ENCODE assay signal across 11 cellular contexts in the genomic region with DNA sequence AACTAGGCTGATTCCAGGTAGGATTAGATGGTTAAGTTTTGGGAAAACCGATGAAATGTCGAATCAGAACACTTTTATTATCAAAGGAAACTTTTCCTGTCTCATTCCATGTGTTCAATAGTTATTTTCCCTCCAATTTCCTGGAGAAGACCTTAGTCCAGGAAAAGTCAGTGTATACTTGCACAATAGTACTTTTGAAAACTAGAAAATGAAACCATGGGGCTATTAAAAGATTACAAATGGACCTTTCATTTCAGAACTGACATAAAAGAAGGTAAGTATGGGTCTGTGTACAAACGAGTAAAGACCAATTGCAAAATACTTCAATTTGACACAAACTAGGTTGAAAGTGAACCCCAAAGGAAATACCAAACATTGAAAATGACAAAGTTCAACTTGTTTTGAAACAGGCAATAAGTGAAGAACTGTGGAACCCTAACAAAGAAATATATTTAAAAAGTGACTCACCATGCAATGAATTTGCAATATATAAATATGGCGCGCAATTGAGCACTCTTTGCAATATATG. TPM values are rescaled to one million over a fixed set of nuclear protein-coding genes. Genes with fewer than 3 reads are reported as not detected.
DNase-seq lines count a peak whose midpoint lies in the region; TF ChIP-seq lines count a peak whose summit lies in the region.
"Had no signal": no experiment of that assay in that cellular context is flagged by ENCODE, and none has a peak within 500 bp of the region (broad histone marks: within the 10 kb centered on the region; RNA-seq: fewer than 3 reads in every experiment).

No MANE protein-coding gene starts in this region.

- H2BK120ac ChIP-seq in mesendoderm (ENCODE audit: low read depth, low read length), result no peak overlapping the region

- TF ChIP-seq POLR2A in esophagus muscularis mucosa (IDR thresholded peaks at IDR 0.05; ENCODE audit: low read depth) (no peak), ovary (IDR thresholded peaks at IDR 0.05) (no peak)

- no peak overlapping the region for H2AFZ ChIP-seq in MM.1S (ENCODE audit: low read length)

- H3K4me1 ChIP-seq in MM.1S (ENCODE audit: low read length) (peaks cover 21% of the 10 kb centered on the region), esophagus muscularis mucosa (peaks cover 59 to 86% (median 84%) of the 10 kb centered on the region in 4 donors), ovary (ENCODE audit: insufficient read depth) (peaks cover 18% of the 10 kb centered on the region), mesendoderm (ENCODE audit: control insufficient read depth, low read depth, low read length) (peaks cover 3% of the 10 kb centered on the region)

- peak overlapping the region; percentile 18; the same call in 1 of the 2 replicates for H3K4me2 ChIP-seq in MM.1S (ENCODE audit: low read depth, low read length)
- H3K4me2 ChIP-seq in mesendoderm (ENCODE audit: low read length), result no peak overlapping the region

- peak overlapping the region; percentile 47; the same call in 1 of the 2 replicates for H3K4me3 ChIP-seq in AG09309 (ENCODE audit: control insufficient read depth, low read depth, low read length)
- H3K4me3 ChIP-seq in MM.1S (ENCODE audit: low read length), result no peak overlapping the region
- peak overlapping the region; percentile 76 to 94 (median 78) for H3K4me3 ChIP-seq in esophagus muscularis mucosa
- peak overlapping the region; percentile 86 for H3K4me3 ChIP-seq in ovary
- H3K4me3 ChIP-seq in mesendoderm (ENCODE audit: low read length), result no peak overlapping the region

- no peaks in the 10 kb centered on the region for H4K20me1 ChIP-seq in MM.1S (ENCODE audit: insufficient read depth, low read length)

- no peak overlapping the region for H2BK15ac ChIP-seq in mesendoderm (replicated peaks; ENCODE audit: low read depth)

- H2AK5ac ChIP-seq in mesendoderm (ENCODE audit: low read length), result no peak overlapping the region

- H3K9me2 ChIP-seq in MM.1S (replicated peaks; ENCODE audit: insufficient read depth, low read length), result no peaks in the 10 kb centered on the region

- no peaks in the 10 kb centered on the region for H3K9me3 ChIP-seq in MM.1S (replicated peaks; ENCODE audit: insufficient read depth, low read length)
- no peaks in the 10 kb centered on the region for H3K9me3 ChIP-seq in esophagus muscularis mucosa
- H3K9me3 ChIP-seq in ovary, result no peaks in the 10 kb centered on the region

- DNase-seq in AG09309 (ENCODE audit: low read depth), result no peak
- DNase-seq in MM.1S, result no peak
- no peak for DNase-seq in esophagus muscularis mucosa (ENCODE audit: extremely low spot score)
- no peak for DNase-seq in ovary
- no peak for DNase-seq in mesendoderm
- no peak for DNase-seq in stimulated activated naive CD4-positive, alpha-beta T cell treated with Interleukin-2 at 50 U/mL for 16 hours (lab: John Stamatoyannopoulos, UW)
- DNase-seq in NCI-H2081 (lab: John Stamatoyannopoulos, UW), result no peak
- no peak for DNase-seq in LoVo (ENCODE audit: low spot score)
- DNase-seq: activated CD4-positive, alpha-beta memory T cell treated with anti-CD3 and anti-CD28 coated beads for 36 hours; retina; SHP77 treated with DMSO at 0.1 percent for 48 hours had no signal

- TF ChIP-seq EP300 in esophagus muscularis mucosa (IDR thresholded peaks at IDR 0.05) (no peak), ovary (IDR thresholded peaks at IDR 0.05) (no peak)

- intact Hi-C loops in esophagus muscularis mucosa (cut with DNase I) (no loop called here), ovary (cut with DNase I) (loop anchor here in 1 of 4 donors (5.0 kb wide), 1 partner anchor 37 kb away; no protein-coding TSS in a partner anchor)

- no peaks in the 10 kb centered on the region for H3K79me1 ChIP-seq in mesendoderm (ENCODE audit: low read length)

- no peak overlapping the region for H3K27ac ChIP-seq in MM.1S (ENCODE audit: low read length)
- peak overlapping the region; percentile 88 to 98 (median 94) for H3K27ac ChIP-seq in esophagus muscularis mucosa (replicated peaks in 1 of 4)
- peak overlapping the region in 1 of 2 donors; percentile 47 for H3K27ac ChIP-seq in ovary
- no peak overlapping the region for H3K27ac ChIP-seq in mesendoderm (ENCODE audit: low read depth, low read length)

- no peak overlapping the region for H4K8ac ChIP-seq in mesendoderm (ENCODE audit: low read depth, low read length)

- H3K36me3 ChIP-seq in MM.1S (replicated peaks; ENCODE audit: insufficient read depth, low read length) (no peaks in the 10 kb centered on the region), esophagus muscularis mucosa (peaks cover 0 to 5% (median 0%) of the 10 kb centered on the region in 4 donors), ovary (no peaks in the 10 kb centered on the region), mesendoderm (ENCODE audit: control insufficient read depth, insufficient read depth, low read length) (no peaks in the 10 kb centered on the region)

- H3K23ac ChIP-seq in mesendoderm (ENCODE audit: low read length), result no peak overlapping the region

- no peak overlapping the region for H4K5ac ChIP-seq in mesendoderm (ENCODE audit: low read length)

- no peak overlapping the region for H2BK5ac ChIP-seq in mesendoderm (ENCODE audit: low read length)

- H3K9ac ChIP-seq in MM.1S (ENCODE audit: low read length), result no peak overlapping the region
- no peak overlapping the region for H3K9ac ChIP-seq in mesendoderm (ENCODE audit: low read length)

- H3K56ac ChIP-seq in mesendoderm (ENCODE audit: low read length), result no peak overlapping the region

- H3K18ac ChIP-seq in mesendoderm (ENCODE audit: low read length), result no peak overlapping the region

- 59% methylated on average over 5 of the region's 5 CpGs for WGBS in esophagus muscularis mucosa
- 70 to 77% (median 75%) methylated on average over 5 of the region's 5 CpGs for WGBS in ovary, 3 donors
- no CpG with 5 or more reads among the region's 5 CpGs for WGBS in mesendoderm (ENCODE audit: extremely low coverage, insufficient coverage, low lambda C conversion rate)

- H3K27me3 ChIP-seq in MM.1S (replicated peaks; ENCODE audit: insufficient read depth, low read length) (no peaks in the 10 kb centered on the region), esophagus muscularis mucosa (no peaks in the 10 kb centered on the region), ovary (no peaks in the 10 kb centered on the region), mesendoderm (ENCODE audit: insufficient read depth, low read length, poor library complexity) (no peaks in the 10 kb centered on the region)

- H3F3A ChIP-seq in MM.1S (ENCODE audit: insufficient read depth, low read length), result no peaks in the 10 kb centered on the region; the same call in none of the 2 replicates

- no peak overlapping the region for H3K4ac ChIP-seq in mesendoderm (ENCODE audit: low read depth, low read length)

- no peak for TF ChIP-seq CTCF in AG09309 (IDR thresholded peaks at IDR 0.05; ENCODE audit: control insufficient read depth, insufficient read depth, low read depth, low read length, missing control alignments)
- no peak for TF ChIP-seq CTCF in MM.1S (IDR thresholded peaks at IDR 0.05; ENCODE audit: low read length)
- no peak for TF ChIP-seq CTCF in esophagus muscularis mucosa (IDR thresholded peaks at IDR 0.05)
- no peak for TF ChIP-seq CTCF in ovary (IDR thresholded peaks at IDR 0.05)

- no peaks in the 10 kb centered on the region for H3K79me2 ChIP-seq in MM.1S (ENCODE audit: low read length)
- H3K79me2 ChIP-seq in mesendoderm (ENCODE audit: control insufficient read depth, insufficient read depth, low read length), result no peaks in the 10 kb centered on the region

RNA-seq across cellular contexts. Expression of gene AVPI1, which starts 2.1 kb away (rescaled TPM):
- total RNA-seq in esophagus muscularis mucosa (10 to 100 TPM; 29.9 to 65.5 (median 36.3) TPM), ovary (100 to 1,000 TPM in 2 of 7 donors, 10 to 100 TPM in 5; 12.0 to 139 (median 31.8) TPM)
- polyA plus RNA-seq in ovary, result 10 to 100 TPM; 18.2 to 20.8 TPM
- polyA plus RNA-seq in mesendoderm (2013, experiment 1 of 2), result 3.3 TPM
- polyA plus RNA-seq in mesendoderm (2013, experiment 2 of 2), result 2.9 TPM

RNA-seq across cellular contexts. Expression of gene MARVELD1, which starts 28.6 kb away (rescaled TPM):
- 100 to 1,000 TPM in 1 of 4 donors, 10 to 100 TPM in 3; 43.4 to 104 (median 73.9) TPM for total RNA-seq in esophagus muscularis mucosa
- total RNA-seq in ovary, result 10 to 100 TPM; 16.2 to 58.5 (median 40.2) TPM
- 10 to 100 TPM; 31.0 to 55.4 TPM for polyA plus RNA-seq in ovary
- 23.5 TPM for polyA plus RNA-seq in mesendoderm (2013, experiment 1 of 2)
- 23.3 TPM for polyA plus RNA-seq in mesendoderm (2013, experiment 2 of 2)

RNA-seq across cellular contexts. Expression of gene PI4K2A, which starts 44.5 kb away (rescaled TPM):
- total RNA-seq in esophagus muscularis mucosa, result 10 to 100 TPM; 17.0 to 27.3 (median 24.1) TPM
- 10 to 100 TPM; 11.0 to 18.0 (median 12.6) TPM for total RNA-seq in ovary
- polyA plus RNA-seq in ovary, result 10 to 100 TPM; 10.8 to 23.8 TPM
- polyA plus RNA-seq in mesendoderm (2013, experiment 1 of 2), result 13.6 TPM
- polyA plus RNA-seq in mesendoderm (2013, experiment 2 of 2), result 14.2 TPM

RNA-seq across cellular contexts. Expression of gene MORN4, which starts 51.6 kb away (rescaled TPM):
- total RNA-seq in esophagus muscularis mucosa, result 10 to 100 TPM in 1 of 4 donors, 1 to 10 TPM in 3; 2.1 to 11.5 (median 4.5) TPM
- total RNA-seq in ovary, result 10 to 100 TPM in 4 of 7 donors, 1 to 10 TPM in 3; 6.6 to 17.7 (median 12.9) TPM
- polyA plus RNA-seq in ovary, result 10 to 100 TPM; 10.9 to 11.5 TPM
- 6.9 TPM for polyA plus RNA-seq in mesendoderm (2013, experiment 1 of 2)
- polyA plus RNA-seq in mesendoderm (2013, experiment 2 of 2), result 7.7 TPM

RNA-seq across cellular contexts. Expression of gene ZFYVE27, which starts 52.0 kb away (rescaled TPM):
- 10 to 100 TPM in 3 of 4 donors, 1 to 10 TPM in 1; 7.1 to 17.2 (median 16.0) TPM for total RNA-seq in esophagus muscularis mucosa
- total RNA-seq in ovary, result 10 to 100 TPM; 20.8 to 30.1 (median 25.8) TPM
- polyA plus RNA-seq in ovary, result 10 to 100 TPM; 14.4 to 23.5 TPM
- 9.5 TPM for polyA plus RNA-seq in mesendoderm (2013, experiment 1 of 2)
- 8.5 TPM for polyA plus RNA-seq in mesendoderm (2013, experiment 2 of 2)

Comparison
In these comparisons a context has a peak if more than half of its experiments do, and no peak if none do; other contexts are left out.
1. H3K4me3 ChIP-seq: peak in AG09309 (single experiment), esophagus muscularis mucosa (4 of 4) and ovary (single experiment); none in MM.1S (single experiment) and mesendoderm (single experiment).
2. H3K27ac ChIP-seq: peak in esophagus muscularis mucosa (4 of 4); none in MM.1S (single experiment) and mesendoderm (single experiment).